ENCODE assay signal across 11 cellular contexts in genomic region chr2:62199392-62200125, GRCh38.
DNase-seq lines count a peak whose midpoint lies in the region; ATAC-seq and TF ChIP-seq lines count a peak whose summit lies in the region.
"Had no signal": no experiment of that assay in that cellular context is flagged by ENCODE, and none has a peak within 500 bp of the region (broad histone marks: within the 10 kb centered on the region; RNA-seq: fewer than 3 reads in every experiment).

No MANE protein-coding gene starts in this region.

- DNase-seq in activated T-cell treated with anti-CD3 and anti-CD28 coated beads, Interleukin-2, amount 50 U/mL, for 24 hours = no peak
- no peak for DNase-seq in activated T-cell treated with anti-CD3 and anti-CD28 coated beads, Interleukin-2, amount 50 U/mL, for 1 hour
- DNase-seq in NOMO-1 treated with DMSO at 0.1 percent for 48 hours (lab: John Stamatoyannopoulos, UW; ENCODE audit: unreplicated experiment) (peak; percentile 41), choroid plexus epithelial cell (ENCODE audit: low read depth) (peak; percentile 67)
- DNase-seq in stimulated activated naive B cell treated with anti-CD40 and anti-IgM and Interleukin-4, amounts not matched to agents 10 μg/mL and 1 μg/mL and 100 μg/mL, for 72 hours = no peak
- DNase-seq: activated CD4-positive, CD25-positive, alpha-beta regulatory T cell; retina; stimulated activated CD8-positive, alpha-beta memory T cell treated with anti-CD3 and anti-CD28 coated beads, Interleukin-4, amount 100 ng/mL, for 48 hours had no signal

- H3K27me3 Mint-ChIP-seq in activated T-cell treated with anti-CD3 and anti-CD28 coated beads, Interleukin-2, amount 50 U/mL, for 24 hours = no peaks in the 10 kb centered on the region
- H3K27me3 Mint-ChIP-seq in stimulated activated naive B cell treated with anti-CD40 and anti-IgM and Interleukin-4, amounts not matched to agents 10 μg/mL and 1 μg/mL and 100 μg/mL, for 72 hours = no peaks in the 10 kb centered on the region

- H3K27ac Mint-ChIP-seq in activated T-cell treated with anti-CD3 and anti-CD28 coated beads, Interleukin-2, amount 50 U/mL, for 24 hours = peak overlapping the region; percentile 92
- H3K27ac Mint-ChIP-seq in stimulated activated naive B cell treated with anti-CD40 and anti-IgM and Interleukin-4, amounts not matched to agents 10 μg/mL and 1 μg/mL and 100 μg/mL, for 72 hours = no peak overlapping the region

- peak overlapping the region; percentile 90 for H3K4me3 Mint-ChIP-seq in activated T-cell treated with anti-CD3 and anti-CD28 coated beads, Interleukin-2, amount 50 U/mL, for 24 hours
- peak overlapping the region; percentile 55 to 96 for H3K4me3 Mint-ChIP-seq in stimulated activated naive B cell treated with anti-CD40 and anti-IgM and Interleukin-4, amounts not matched to agents 10 μg/mL and 1 μg/mL and 100 μg/mL, for 72 hours

- H3K36me3 Mint-ChIP-seq in activated T-cell treated with anti-CD3 and anti-CD28 coated beads, Interleukin-2, amount 50 U/mL, for 24 hours (ENCODE audit: low read depth) = peaks cover 26% of the 10 kb centered on the region
- H3K36me3 Mint-ChIP-seq in stimulated activated naive B cell treated with anti-CD40 and anti-IgM and Interleukin-4, amounts not matched to agents 10 μg/mL and 1 μg/mL and 100 μg/mL, for 72 hours = peaks cover 5 to 24% of the 10 kb centered on the region in 2 donors

- no peaks in the 10 kb centered on the region for H3K9me3 Mint-ChIP-seq in activated T-cell treated with anti-CD3 and anti-CD28 coated beads, Interleukin-2, amount 50 U/mL, for 24 hours
- no peaks in the 10 kb centered on the region for H3K9me3 Mint-ChIP-seq in stimulated activated naive B cell treated with anti-CD40 and anti-IgM and Interleukin-4, amounts not matched to agents 10 μg/mL and 1 μg/mL and 100 μg/mL, for 72 hours

- peaks cover 71% of the 10 kb centered on the region for H3K4me1 Mint-ChIP-seq in activated T-cell treated with anti-CD3 and anti-CD28 coated beads, Interleukin-2, amount 50 U/mL, for 24 hours (ENCODE audit: low read depth)
- peaks cover 46 to 74% of the 10 kb centered on the region in 2 donors for H3K4me1 Mint-ChIP-seq in stimulated activated naive B cell treated with anti-CD40 and anti-IgM and Interleukin-4, amounts not matched to agents 10 μg/mL and 1 μg/mL and 100 μg/mL, for 72 hours

- TF ChIP-seq CTCF in choroid plexus epithelial cell (conservative IDR thresholded peaks at IDR 0.05; ENCODE audit: low read depth, low read length) = no peak

- no peak overlapping the region for H3K4me3 ChIP-seq in choroid plexus epithelial cell (ENCODE audit: low read depth, low read length)

- ATAC-seq in stimulated activated naive B cell treated with anti-CD40 and anti-IgM and Interleukin-4, amounts not matched to agents 10 μg/mL and 1 μg/mL and 100 μg/mL, for 72 hours (replicated peaks) = no peak
- ATAC-seq in HG02610 (IDR thresholded peaks at IDR 0.05; ENCODE audit: unreplicated experiment) (no peak), HG03095 (IDR thresholded peaks at IDR 0.05; ENCODE audit: unreplicated experiment) (no peak), GM19467 (IDR thresholded peaks at IDR 0.05; ENCODE audit: unreplicated experiment) (no peak)

Comparison
In these comparisons a context has a peak if more than half of its experiments do, and no peak if none do; other contexts are left out.
1. DNase-seq: peak in NOMO-1 treated with DMSO at 0.1 percent for 48 hours (single experiment) and choroid plexus epithelial cell (single experiment); none in activated T-cell treated with anti-CD3 and anti-CD28 coated beads, Interleukin-2, amount 50 U/mL, for 24 hours (single experiment), activated T-cell treated with anti-CD3 and anti-CD28 coated beads, Interleukin-2, amount 50 U/mL, for 1 hour (single experiment) and stimulated activated naive B cell treated with anti-CD40 and anti-IgM and Interleukin-4, amounts not matched to agents 10 μg/mL and 1 μg/mL and 100 μg/mL, for 72 hours (single experiment).